18 cellular contexts compared by ENCODE assay signal in the genomic region with DNA sequence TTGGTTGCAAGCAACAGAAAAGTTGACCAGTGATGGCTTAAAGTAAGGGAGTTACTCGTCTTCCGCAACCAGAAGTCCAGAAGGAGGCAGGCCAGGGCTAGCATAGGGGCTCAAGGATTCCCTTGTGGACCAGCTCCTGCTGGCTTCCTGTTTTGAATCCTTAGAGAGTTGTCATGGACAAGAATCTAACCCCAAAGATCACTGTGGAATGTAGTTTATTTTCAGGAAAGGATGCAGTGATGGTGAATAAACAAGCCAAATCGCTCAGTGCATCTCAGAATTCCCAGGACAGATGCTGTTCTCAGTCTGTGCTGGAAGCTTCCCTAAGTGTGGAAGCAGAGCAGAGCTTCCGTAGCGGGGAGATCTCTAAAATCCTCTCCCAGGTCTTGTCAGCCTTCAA.
"Had no signal": no experiment of that assay in that cellular context is flagged by ENCODE, and none has a peak within 500 bp of the region (broad histone marks: within the 10 kb centered on the region; RNA-seq: fewer than 3 reads in every experiment).

No MANE protein-coding gene starts in this region.

- H3K4me3 ChIP-seq: gastroesophageal sphincter, hepatocyte, psoas muscle, sigmoid colon, thoracic aorta had no signal

- FAIRE-seq: keratinocyte had no signal

- H3K27me3 ChIP-seq: brain microvascular endothelial cell, gastroesophageal sphincter, hepatocyte, sigmoid colon had no signal

- DNase-seq: activated CD4-positive, alpha-beta T cell treated with anti-CD3 and anti-CD28 coated beads for 36 hours; activated CD8-positive, alpha-beta memory T cell treated with anti-CD3 and anti-CD28 coated beads, Interleukin-2, amount 50 U/mL, for 4 hours; activated CD8-positive, alpha-beta T cell treated with anti-CD3 and anti-CD28 coated beads for 36 hours; activated gamma-delta T cell treated with Interleukin-2 at 50 U/mL for 16 hours; activated T-cell treated with anti-CD3 and anti-CD28 coated beads, Interleukin-2, amount 50 U/mL, for 72 hours; amniotic stem cell; brain microvascular endothelial cell; cerebellar nuclear complex; endodermal cell; sigmoid colon; stimulated activated CD4-positive, alpha-beta T cell treated with anti-CD3 and anti-CD28 coated beads, Interleukin-1b, Interleukin-23, amount 100 ng/mL, for 48 hours; stimulated activated naive CD8-positive, alpha-beta T cell treated with anti-CD3 and anti-CD28 coated beads, Interleukin-15, amount 100 ng/mL, for 72 hours; WERI-Rb-1 had no signal

- H3K36me3 ChIP-seq: brain microvascular endothelial cell, gastroesophageal sphincter, sigmoid colon, thoracic aorta, WERI-Rb-1 had no signal

- H3K9me3 ChIP-seq: gastroesophageal sphincter, psoas muscle had no signal

- H3K4me1 ChIP-seq: gastroesophageal sphincter, psoas muscle, sigmoid colon had no signal

- H3K27ac ChIP-seq: brain microvascular endothelial cell, gastroesophageal sphincter, hepatocyte, psoas muscle, sigmoid colon, thoracic aorta, WERI-Rb-1 had no signal

- ATAC-seq: activated CD4-positive, alpha-beta T cell treated with anti-CD3 and anti-CD28 coated beads for 36 hours; activated CD8-positive, alpha-beta T cell treated with anti-CD3 and anti-CD28 coated beads for 36 hours; activated T-cell treated with anti-CD3 and anti-CD28 coated beads, Interleukin-2, amount 50 U/mL, for 72 hours; gastroesophageal sphincter; psoas muscle; stimulated activated naive CD8-positive, alpha-beta T cell treated with anti-CD3 and anti-CD28 coated beads, Interleukin-15, amount 100 ng/mL, for 72 hours had no signal
